4 cellular contexts compared by ENCODE assay signal in genomic region chrX:102546175-102546574, GRCh38. TPM values are rescaled to one million over a fixed set of nuclear protein-coding genes. Genes with fewer than 3 reads are reported as not detected.
"Had no signal": no experiment of that assay in that cellular context is flagged by ENCODE, and none has a peak within 500 bp of the region (broad histone marks: within the 10 kb centered on the region; RNA-seq: fewer than 3 reads in every experiment).

No MANE protein-coding gene starts in this region.

RNA-seq across cellular contexts. Expression of gene TMSB15A, which starts 29.6 kb away (rescaled TPM):
- total RNA-seq: activated B cell treated with CpG ODN at 0.5 μM for 24 hours, cardiac septum, Peyer's patch, Right ventricle myocardium superior had no signal
